Comparison of ENCODE assay signal across 15 cellular contexts in the genomic region with DNA sequence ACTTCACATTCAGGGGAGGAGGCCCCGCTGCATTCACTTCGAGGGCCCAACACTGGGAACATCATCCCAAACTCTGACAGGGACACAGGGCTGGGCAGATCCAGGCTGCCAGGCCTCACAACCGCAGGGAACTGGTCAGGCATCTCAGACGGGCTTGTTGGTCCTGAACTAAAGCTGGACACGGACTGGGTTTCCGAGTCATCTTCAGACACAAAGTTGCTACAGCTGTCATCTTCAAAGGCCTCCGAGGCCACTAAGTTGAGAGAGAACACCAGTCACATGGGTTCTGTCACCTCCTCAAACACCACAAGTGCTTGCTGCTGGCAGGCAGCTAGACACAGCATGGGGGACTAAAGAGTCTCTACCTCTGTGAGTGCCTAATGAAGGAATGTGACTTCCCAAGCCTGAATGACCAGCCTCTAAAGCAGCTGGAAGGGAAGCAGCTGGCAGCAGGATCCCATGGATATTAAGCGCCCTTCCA. TPM values are rescaled to one million over a fixed set of nuclear protein-coding genes. Genes with fewer than 3 reads are reported as not detected.
DNase-seq lines count a peak whose midpoint lies in the region; ATAC-seq and TF ChIP-seq lines count a peak whose summit lies in the region.
"Had no signal": no experiment of that assay in that cellular context is flagged by ENCODE, and none has a peak within 500 bp of the region (broad histone marks: within the 10 kb centered on the region; RNA-seq: fewer than 3 reads in every experiment).

No MANE protein-coding gene starts in this region.

- intact Hi-C loops in naive thymus-derived CD4-positive, alpha-beta T cell (cut with micrococcal nuclease) = loop anchor here in 1 of 2 donors (10.0 kb wide), 1 partner anchor 318 kb away; no protein-coding TSS in a partner anchor
- intact Hi-C loops in upper lobe of right lung (cut with DNase I) = no loop called here

- 93 to 96% methylated on average over 7 to 8 of the region's 8 CpGs for WGBS in endodermal cell (ENCODE audit: insufficient coverage in 1 of 2, insufficient read length in 1 of 2), 2 experiments

- no peaks in the 10 kb centered on the region for H3K36me3 Mint-ChIP-seq in activated naive CD4-positive, alpha-beta T cell treated with anti-CD3 and anti-CD28 coated beads, Interleukin-2, amount 50 U/mL, for 72 hours
- H3K36me3 Mint-ChIP-seq in endodermal cell (ENCODE audit: low read depth) = peaks cover 69% of the 10 kb centered on the region
- peaks cover 0 to 58% (median 22%) of the 10 kb centered on the region in 5 donors for H3K36me3 Mint-ChIP-seq in naive thymus-derived CD4-positive, alpha-beta T cell

- TF ChIP-seq CTCF in endodermal cell (conservative IDR thresholded peaks at IDR 0.05) = no peak
- no peak for TF ChIP-seq CTCF in upper lobe of right lung (IDR thresholded peaks at IDR 0.05)

- H3K4me1 ChIP-seq in endodermal cell (ENCODE audit: control insufficient read depth, insufficient read depth, low read length) (no peaks in the 10 kb centered on the region), upper lobe of right lung (no peaks in the 10 kb centered on the region)
- no peaks in the 10 kb centered on the region for H3K4me1 ChIP-seq in naive thymus-derived CD4-positive, alpha-beta T cell (ENCODE audit: control insufficient read depth in 2 of 2, insufficient read depth in 2 of 2, low read length in 2 of 2)
- H3K4me1 ChIP-seq: SJSA1 had no signal

- no peaks in the 10 kb centered on the region for H3K4me1 Mint-ChIP-seq in endodermal cell
- peaks cover 0 to 14% (median 6%) of the 10 kb centered on the region in 7 donors for H3K4me1 Mint-ChIP-seq in naive thymus-derived CD4-positive, alpha-beta T cell
- H3K4me1 Mint-ChIP-seq: GM23338 had no signal

- DNase-seq in activated naive CD4-positive, alpha-beta T cell treated with anti-CD3 and anti-CD28 coated beads, Interleukin-2, amount 50 U/mL, for 72 hours (ENCODE audit: low spot score in 2 of 2) = no peak
- DNase-seq in activated naive CD4-positive, alpha-beta T cell (lab: John Stamatoyannopoulos, UW) = no peak
- DNase-seq in endodermal cell (no peak), upper lobe of right lung (peak; percentile 63), NCI-H1105 (lab: John Stamatoyannopoulos, UW) (no peak)
- DNase-seq in naive thymus-derived CD4-positive, alpha-beta T cell = no peak
- DNase-seq in effector CD8-positive, alpha-beta T cell (lab: John Stamatoyannopoulos, UW) = no peak
- DNase-seq: activated gamma-delta T cell treated with Interleukin-2 at 50 U/mL for 16 hours; caudate nucleus; NCI-H2227 treated with DMSO at 0.1 percent for 48 hours; stimulated activated CD4-positive, alpha-beta T cell treated with anti-CD3 and anti-CD28 coated beads, Interleukin-2, amount 100 ng/mL, for 24 hours; stimulated activated CD8-positive, alpha-beta memory T cell treated with anti-CD3 and anti-CD28 coated beads, Interleukin-4, amount 100 ng/mL, for 48 hours had no signal

- H3K27me3 ChIP-seq in endodermal cell (ENCODE audit: control insufficient read depth, insufficient read depth, low read length, poor library complexity, severe bottlenecking) (no peaks in the 10 kb centered on the region), upper lobe of right lung (no peaks in the 10 kb centered on the region)
- no peaks in the 10 kb centered on the region for H3K27me3 ChIP-seq in naive thymus-derived CD4-positive, alpha-beta T cell (ENCODE audit: control insufficient read depth in 2 of 2, insufficient read depth in 2 of 2, low read length in 2 of 2)
- H3K27me3 ChIP-seq: SJSA1 had no signal

- H3K9me3 ChIP-seq in endodermal cell (ENCODE audit: control insufficient read depth, low read length) = no peaks in the 10 kb centered on the region
- no peaks in the 10 kb centered on the region for H3K9me3 ChIP-seq in naive thymus-derived CD4-positive, alpha-beta T cell (ENCODE audit: control insufficient read depth in 2 of 3, low read length in 3 of 3)
- H3K9me3 ChIP-seq in upper lobe of right lung = no peaks in the 10 kb centered on the region
- H3K9me3 ChIP-seq: SJSA1 had no signal

- CTCF ChIA-PET in naive thymus-derived CD4-positive, alpha-beta T cell (lab: Charles Lee) = interaction anchor here (0.8 to 2.1 kb wide), 3 partner anchors 11 to 148 kb away, joined by 3 to 10 read pairs (median 5); no protein-coding TSS in a partner anchor

- no peak overlapping the region for H3K9ac ChIP-seq in endodermal cell (ENCODE audit: extremely low read depth, low read length, poor library complexity, severe bottlenecking)

- H3K4me3 ChIP-seq in endodermal cell (ENCODE audit: low read length) (no peak overlapping the region), upper lobe of right lung (no peak overlapping the region)
- no peak overlapping the region for H3K4me3 ChIP-seq in naive thymus-derived CD4-positive, alpha-beta T cell (ENCODE audit: low read length)
- H3K4me3 ChIP-seq: GM23338, SJSA1 had no signal

- H3K27ac Mint-ChIP-seq in activated naive CD4-positive, alpha-beta T cell treated with anti-CD3 and anti-CD28 coated beads, Interleukin-2, amount 50 U/mL, for 72 hours = peak overlapping the region; percentile 17 to 31
- H3K27ac Mint-ChIP-seq in endodermal cell = peak overlapping the region; percentile 20
- peak overlapping the region in 8 of 9 donors; percentile 8 to 86 (median 62) for H3K27ac Mint-ChIP-seq in naive thymus-derived CD4-positive, alpha-beta T cell
- H3K27ac Mint-ChIP-seq: GM23338 had no signal

- no peaks in the 10 kb centered on the region for H3K9me3 Mint-ChIP-seq in activated naive CD4-positive, alpha-beta T cell treated with anti-CD3 and anti-CD28 coated beads, Interleukin-2, amount 50 U/mL, for 72 hours
- H3K9me3 Mint-ChIP-seq in endodermal cell = no peaks in the 10 kb centered on the region
- H3K9me3 Mint-ChIP-seq in naive thymus-derived CD4-positive, alpha-beta T cell = no peaks in the 10 kb centered on the region
- H3K9me3 Mint-ChIP-seq: GM23338 had no signal

- POLR2A ChIA-PET in naive thymus-derived CD4-positive, alpha-beta T cell (lab: Charles Lee) = interaction anchor here (0.6 to 2.2 kb wide), 3 partner anchors 10 to 158 kb away, joined by 3 to 9 read pairs (median 3); a partner anchor contains a TSS

- H3K27ac ChIP-seq in endodermal cell (ENCODE audit: low read depth, low read length) (no peak overlapping the region), upper lobe of right lung (no peak overlapping the region)
- no peak overlapping the region for H3K27ac ChIP-seq in naive thymus-derived CD4-positive, alpha-beta T cell (ENCODE audit: low read depth, low read length)
- H3K27ac ChIP-seq: SJSA1 had no signal

- H3K27me3 Mint-ChIP-seq in endodermal cell (ENCODE audit: insufficient read depth) = no peaks in the 10 kb centered on the region
- H3K27me3 Mint-ChIP-seq in naive thymus-derived CD4-positive, alpha-beta T cell = no peaks in the 10 kb centered on the region

- ATAC-seq in activated naive CD4-positive, alpha-beta T cell treated with anti-CD3 and anti-CD28 coated beads, Interleukin-2, amount 50 U/mL, for 72 hours = no peak
- ATAC-seq in naive thymus-derived CD4-positive, alpha-beta T cell = no peak
- ATAC-seq in upper lobe of right lung (peak; percentile 77), GM21528 (IDR thresholded peaks at IDR 0.05; ENCODE audit: low FRiP score, unreplicated experiment) (no peak)
- ATAC-seq: GM23338 had no signal

- H3K4me3 Mint-ChIP-seq in endodermal cell = no peak overlapping the region
- H3K4me3 Mint-ChIP-seq in naive thymus-derived CD4-positive, alpha-beta T cell = no peak overlapping the region
- H3K4me3 Mint-ChIP-seq: GM23338 had no signal

- H3K36me3 ChIP-seq in endodermal cell (ENCODE audit: control insufficient read depth, insufficient read depth, low read length) (peaks cover 96% of the 10 kb centered on the region), upper lobe of right lung (peaks cover 97% of the 10 kb centered on the region)
- H3K36me3 ChIP-seq in naive thymus-derived CD4-positive, alpha-beta T cell (ENCODE audit: control insufficient read depth in 2 of 3, insufficient read depth in 3 of 3, low read length in 3 of 3) = peaks cover 15 to 92% (median 45%) of the 10 kb centered on the region in 3 experiments

RNA-seq across cellular contexts. Expression of a gene that starts 50.9 kb away (rescaled TPM):
- total RNA-seq in activated naive CD4-positive, alpha-beta T cell treated with anti-CD3 and anti-CD28 coated beads, Interleukin-2, amount 50 U/mL, for 72 hours = 10 to 100 TPM; 25.4 to 35.0 TPM
- total RNA-seq in endodermal cell (10 to 100 TPM; 32.6 to 41.2 TPM), upper lobe of right lung (45.1 TPM)
- 30.8 TPM for polyA plus RNA-seq in endodermal cell (2013, experiment 1 of 2)
- 26.2 TPM for polyA plus RNA-seq in endodermal cell (2013, experiment 2 of 2)
- 100 to 1,000 TPM in 2 of 5 experiments, 10 to 100 TPM in 3; 34.4 to 104 (median 70.4) TPM for total RNA-seq in naive thymus-derived CD4-positive, alpha-beta T cell
- polyA plus RNA-seq in naive thymus-derived CD4-positive, alpha-beta T cell = 10 to 100 TPM; 23.4 to 33.9 TPM
